In the genomic region with DNA sequence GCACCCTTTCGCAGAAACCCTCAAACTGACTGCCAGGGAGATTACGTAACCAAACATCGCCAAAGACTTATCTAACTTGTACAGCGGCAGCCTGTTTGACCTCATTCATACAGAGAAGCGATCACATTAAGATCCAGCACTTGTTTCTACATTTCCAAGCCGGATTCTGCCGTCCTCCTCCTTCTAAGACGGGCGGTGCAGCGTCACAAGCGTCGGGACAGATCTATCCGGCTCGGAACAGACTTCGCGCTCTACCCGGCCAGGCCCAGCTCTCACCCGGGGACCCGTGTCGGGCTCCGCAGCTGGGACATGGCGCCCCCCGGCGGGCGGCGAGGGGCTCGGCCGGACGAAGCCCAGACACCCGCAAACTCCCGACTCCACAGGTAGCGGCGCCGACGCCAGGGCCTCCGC, we compare ENCODE assay signal across 1 cellular context.
TF ChIP-seq lines count a peak whose summit lies in the region.

No MANE protein-coding gene starts in this region.

TF ChIP-seq in endothelial cell of umbilical vein, 7 proteins besides CTCF, POLR2A, EP300 and RAD21 (continued from another document):
- no peak for TF ChIP-seq MAX (IDR thresholded peaks at IDR 0.05; ENCODE audit: insufficient read depth, insufficient read length)
- TF ChIP-seq FOS (IDR thresholded peaks at IDR 0.05; ENCODE audit: borderline replicate concordance, insufficient read depth, low read length), result no peak
- no peak for TF ChIP-seq JUN (IDR thresholded peaks at IDR 0.05; ENCODE audit: borderline replicate concordance, insufficient read depth, insufficient read length, low read depth)
TF ChIP-seq in endothelial cell of umbilical vein: peak in this region for 0.
